In genomic region chr13:43783820-43784219, GRCh38 we compare ENCODE assay signal across 11 cellular contexts. TPM values are rescaled to one million over a fixed set of nuclear protein-coding genes. Genes with fewer than 3 reads are reported as not detected.
A peak's percentile ranks its signal among the peaks of the same experiment; 100 is the strongest.
DNase-seq lines count a peak whose midpoint lies in the region; ATAC-seq lines count a peak whose summit lies in the region.
"Had no signal": no experiment of that assay in that cellular context is flagged by ENCODE, and none has a peak within 500 bp of the region (broad histone marks: within the 10 kb centered on the region; RNA-seq: fewer than 3 reads in every experiment).

No MANE protein-coding gene starts in this region.

- no peak overlapping the region for H3K27ac Mint-ChIP-seq in activated naive CD8-positive, alpha-beta T cell treated with anti-CD3 and anti-CD28 coated beads, Interleukin-2, amount 50 U/mL, for 24 hours
- H3K27ac Mint-ChIP-seq in activated naive CD8-positive, alpha-beta T cell treated with anti-CD3 and anti-CD28 coated beads for 36 hours, result no peak overlapping the region
- H3K27ac Mint-ChIP-seq in CD8-positive, alpha-beta memory T cell, result no peak overlapping the region
- H3K27ac Mint-ChIP-seq in natural killer cell treated with Interleukin-12 subunit alpha and Interleukin-12 subunit beta and Interleukin-15 and Interleukin-18, amount 100 ng/mL, for 72 hours, result no peak overlapping the region

- peaks cover 10% of the 10 kb centered on the region for H3K27me3 ChIP-seq in CD8-positive, alpha-beta memory T cell (ENCODE audit: insufficient read depth, low read length, poor library complexity, severe bottlenecking)

- CTCF ChIA-PET in CD8-positive, alpha-beta memory T cell (lab: Charles Lee), result no interaction called here

- H3K4me1 ChIP-seq in CD8-positive, alpha-beta memory T cell (ENCODE audit: insufficient read depth, low read length), result no peaks in the 10 kb centered on the region

- H3K36me3 Mint-ChIP-seq in activated naive CD8-positive, alpha-beta T cell treated with anti-CD3 and anti-CD28 coated beads, Interleukin-2, amount 50 U/mL, for 24 hours (ENCODE audit: low read depth), result no peaks in the 10 kb centered on the region
- no peaks in the 10 kb centered on the region for H3K36me3 Mint-ChIP-seq in activated naive CD8-positive, alpha-beta T cell treated with anti-CD3 and anti-CD28 coated beads for 36 hours
- no peaks in the 10 kb centered on the region for H3K36me3 Mint-ChIP-seq in CD8-positive, alpha-beta memory T cell
- H3K36me3 Mint-ChIP-seq in natural killer cell treated with Interleukin-12 subunit alpha and Interleukin-12 subunit beta and Interleukin-15 and Interleukin-18, amount 100 ng/mL, for 72 hours, result no peaks in the 10 kb centered on the region

- POLR2A ChIA-PET in CD8-positive, alpha-beta memory T cell (lab: Charles Lee), result no interaction called here

- DNase-seq in activated naive CD8-positive, alpha-beta T cell treated with anti-CD3 and anti-CD28 coated beads, Interleukin-2, amount 50 U/mL, for 24 hours, result no peak
- DNase-seq in activated naive CD8-positive, alpha-beta T cell treated with anti-CD3 and anti-CD28 coated beads for 36 hours, result no peak
- DNase-seq in NCI-H345 treated with DMSO at 0.1 percent for 48 hours (lab: John Stamatoyannopoulos, UW; ENCODE audit: unreplicated experiment) (peak; percentile 64), fibroblast of gingiva (ENCODE audit: low read depth) (peak; percentile 70), stromal cell of bone marrow (ENCODE audit: low read depth) (peak; percentile 67), cerebellar cortex (ENCODE audit: low spot score) (no peak)
- DNase-seq in CD8-positive, alpha-beta memory T cell, result no peak
- DNase-seq in natural killer cell treated with Interleukin-12 subunit alpha and Interleukin-12 subunit beta and Interleukin-15 and Interleukin-18, amount 100 ng/mL, for 72 hours (ENCODE audit: low spot score), result no peak

- no peak overlapping the region for H3K4me3 ChIP-seq in CD8-positive, alpha-beta memory T cell (ENCODE audit: low read length)
- H3K4me3 ChIP-seq: cardiac muscle cell had no signal

- H3K27me3 Mint-ChIP-seq in activated naive CD8-positive, alpha-beta T cell treated with anti-CD3 and anti-CD28 coated beads, Interleukin-2, amount 50 U/mL, for 24 hours, result peaks cover 53% of the 10 kb centered on the region
- H3K27me3 Mint-ChIP-seq in activated naive CD8-positive, alpha-beta T cell treated with anti-CD3 and anti-CD28 coated beads for 36 hours, result peaks cover 59% of the 10 kb centered on the region
- peaks cover 25 to 41% of the 10 kb centered on the region in 2 donors for H3K27me3 Mint-ChIP-seq in CD8-positive, alpha-beta memory T cell
- H3K27me3 Mint-ChIP-seq in natural killer cell treated with Interleukin-12 subunit alpha and Interleukin-12 subunit beta and Interleukin-15 and Interleukin-18, amount 100 ng/mL, for 72 hours, result peaks cover 21 to 25% of the 10 kb centered on the region in 2 donors

- H3K9me3 ChIP-seq in CD8-positive, alpha-beta memory T cell (ENCODE audit: low read length), result no peaks in the 10 kb centered on the region

- H3K4me1 Mint-ChIP-seq in activated naive CD8-positive, alpha-beta T cell treated with anti-CD3 and anti-CD28 coated beads, Interleukin-2, amount 50 U/mL, for 24 hours, result peaks cover 14% of the 10 kb centered on the region
- H3K4me1 Mint-ChIP-seq in activated naive CD8-positive, alpha-beta T cell treated with anti-CD3 and anti-CD28 coated beads for 36 hours, result peaks cover 2% of the 10 kb centered on the region
- H3K4me1 Mint-ChIP-seq in CD8-positive, alpha-beta memory T cell, result peaks cover 7 to 21% (median 7%) of the 10 kb centered on the region in 3 donors
- H3K4me1 Mint-ChIP-seq in natural killer cell treated with Interleukin-12 subunit alpha and Interleukin-12 subunit beta and Interleukin-15 and Interleukin-18, amount 100 ng/mL, for 72 hours (ENCODE audit: low read depth in 2 of 2), result peaks cover 7 to 11% of the 10 kb centered on the region in 2 donors

- no peaks in the 10 kb centered on the region for H3K36me3 ChIP-seq in CD8-positive, alpha-beta memory T cell (ENCODE audit: insufficient read depth, low read length)
- H3K36me3 ChIP-seq: cardiac muscle cell had no signal

- ATAC-seq in activated naive CD8-positive, alpha-beta T cell treated with anti-CD3 and anti-CD28 coated beads, Interleukin-2, amount 50 U/mL, for 24 hours, result peak; percentile 25
- ATAC-seq in natural killer cell treated with Interleukin-12 subunit alpha and Interleukin-12 subunit beta and Interleukin-15 and Interleukin-18, amount 100 ng/mL, for 72 hours, result no peak
- ATAC-seq: activated CD4-positive, CD25-positive, alpha-beta regulatory T cell treated with anti-CD3 and anti-CD28 coated beads, Interleukin-2, amount 50 U/mL, for 24 hours had no signal

- no peak overlapping the region for H3K4me3 Mint-ChIP-seq in activated naive CD8-positive, alpha-beta T cell treated with anti-CD3 and anti-CD28 coated beads, Interleukin-2, amount 50 U/mL, for 24 hours
- no peak overlapping the region for H3K4me3 Mint-ChIP-seq in activated naive CD8-positive, alpha-beta T cell treated with anti-CD3 and anti-CD28 coated beads for 36 hours
- no peak overlapping the region for H3K4me3 Mint-ChIP-seq in CD8-positive, alpha-beta memory T cell
- no peak overlapping the region for H3K4me3 Mint-ChIP-seq in natural killer cell treated with Interleukin-12 subunit alpha and Interleukin-12 subunit beta and Interleukin-15 and Interleukin-18, amount 100 ng/mL, for 72 hours

- no peak overlapping the region for H3K27ac ChIP-seq in CD8-positive, alpha-beta memory T cell (ENCODE audit: low read depth, low read length)
- H3K27ac ChIP-seq: C4-2B, cardiac muscle cell had no signal

- H3K9me3 Mint-ChIP-seq in activated naive CD8-positive, alpha-beta T cell treated with anti-CD3 and anti-CD28 coated beads, Interleukin-2, amount 50 U/mL, for 24 hours, result no peaks in the 10 kb centered on the region
- no peaks in the 10 kb centered on the region for H3K9me3 Mint-ChIP-seq in activated naive CD8-positive, alpha-beta T cell treated with anti-CD3 and anti-CD28 coated beads for 36 hours
- H3K9me3 Mint-ChIP-seq in CD8-positive, alpha-beta memory T cell, result no peaks in the 10 kb centered on the region
- H3K9me3 Mint-ChIP-seq in natural killer cell treated with Interleukin-12 subunit alpha and Interleukin-12 subunit beta and Interleukin-15 and Interleukin-18, amount 100 ng/mL, for 72 hours, result no peaks in the 10 kb centered on the region

RNA-seq across cellular contexts. Expression of gene ENOX1, which starts 3.0 kb away (rescaled TPM):
- not detected for total RNA-seq in activated naive CD8-positive, alpha-beta T cell treated with anti-CD3 and anti-CD28 coated beads for 36 hours
- under 1 TPM; 0.18 to 0.29 TPM for total RNA-seq in CD8-positive, alpha-beta memory T cell
- not detected for polyA plus RNA-seq in CD8-positive, alpha-beta memory T cell
- total RNA-seq in natural killer cell treated with Interleukin-12 subunit alpha and Interleukin-12 subunit beta and Interleukin-15 and Interleukin-18, amount 100 ng/mL, for 72 hours, result 10 to 100 TPM in 1 of 2 donors, under 1 TPM in 1; 0.14 to 11.7 TPM

Comparison
In these comparisons a context has a peak if more than half of its experiments do, and no peak if none do; other contexts are left out.
1. DNase-seq: peak in NCI-H345 treated with DMSO at 0.1 percent for 48 hours (single experiment), fibroblast of gingiva (single experiment) and stromal cell of bone marrow (single experiment); none in activated naive CD8-positive, alpha-beta T cell treated with anti-CD3 and anti-CD28 coated beads, Interleukin-2, amount 50 U/mL, for 24 hours (single experiment), activated naive CD8-positive, alpha-beta T cell treated with anti-CD3 and anti-CD28 coated beads for 36 hours (single experiment), CD8-positive, alpha-beta memory T cell (0 of 5), cerebellar cortex (single experiment) and natural killer cell treated with Interleukin-12 subunit alpha and Interleukin-12 subunit beta and Interleukin-15 and Interleukin-18, amount 100 ng/mL, for 72 hours (single experiment).